Comparison of ENCODE assay signal across 8 cellular contexts in the genomic region with DNA sequence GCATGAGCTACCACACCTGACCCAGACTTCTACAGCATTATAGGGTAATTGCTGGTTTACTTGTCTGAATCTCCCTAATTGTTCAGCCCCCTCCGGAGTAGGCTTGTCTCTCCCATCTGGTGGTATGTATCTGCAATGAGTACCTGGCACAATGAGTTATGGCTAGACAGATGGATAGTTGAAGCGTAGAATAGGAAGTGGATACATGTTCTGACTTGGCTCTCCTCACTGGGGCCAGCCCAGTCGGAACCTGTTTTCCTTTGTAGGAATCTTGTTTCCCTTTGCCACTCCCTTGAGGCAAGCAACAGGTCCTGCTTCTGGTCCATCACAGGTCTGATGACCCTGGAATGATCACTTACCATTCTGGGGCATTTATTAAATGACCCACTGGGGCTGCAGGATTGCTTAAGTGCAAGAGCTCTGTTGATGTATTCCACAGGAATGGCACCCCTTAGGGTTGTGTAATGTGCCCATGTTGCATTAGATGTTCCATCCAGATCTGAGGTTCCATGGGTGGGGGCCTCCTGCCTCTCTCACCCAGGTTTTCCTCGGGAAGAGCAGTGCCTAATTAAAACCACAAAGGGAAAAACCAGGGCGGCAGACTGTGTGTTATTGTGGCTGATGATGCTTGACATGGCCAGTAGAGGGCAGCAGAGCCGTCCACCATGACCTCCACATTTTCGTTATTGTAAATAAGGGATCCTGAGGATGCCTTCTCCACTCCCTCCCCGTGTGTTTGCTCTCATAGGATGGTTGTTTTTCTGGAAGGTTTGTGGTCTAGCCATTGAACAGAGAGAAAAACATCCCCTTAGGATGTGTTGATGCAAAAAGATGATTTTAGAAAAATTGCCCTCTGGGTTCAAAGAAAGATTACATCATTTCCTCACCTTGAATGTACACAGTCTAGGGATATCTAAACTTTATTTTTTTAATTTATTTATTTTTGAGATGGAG. TPM values are rescaled to one million over a fixed set of nuclear protein-coding genes. Genes with fewer than 3 reads are reported as not detected.
DNase-seq lines count a peak whose midpoint lies in the region; TF ChIP-seq lines count a peak whose summit lies in the region.

No MANE protein-coding gene starts in this region.

- H2BK5ac ChIP-seq in mesenchymal stem cell (ENCODE audit: low read depth, low read length, poor library complexity, severe bottlenecking) = no peak overlapping the region

- H2AK5ac ChIP-seq in mesenchymal stem cell (ENCODE audit: low read length, severe bottlenecking) = no peak overlapping the region

- DNase-seq in ELR (ENCODE audit: low read depth) (peak; percentile 60), HFF-Myc (ENCODE audit: extremely low read depth, low read depth) (peak; percentile 50), NCI-H69 (lab: John Stamatoyannopoulos, UW) (peak; percentile 91), endodermal cell (peak; percentile 87), mesenchymal stem cell (peak; percentile 65), mesenteric fat pad (ENCODE audit: low spot score) (no peak)
- peak; percentile 14 to 32 for DNase-seq in activated CD8-positive, alpha-beta memory T cell treated with anti-CD3 and anti-CD28 coated beads for 4 hours (ENCODE audit: low read depth in 2 of 2)
- DNase-seq in stimulated activated CD8-positive, alpha-beta memory T cell treated with anti-CD3 and anti-CD28 coated beads, Interleukin-7, amount 100 ng/mL, for 1 hour (ENCODE audit: low read depth in 2 of 2) = peak; percentile 27 to 31

- H3K4me2 ChIP-seq in mesenchymal stem cell (ENCODE audit: low read length, poor library complexity, severe bottlenecking) = no peak overlapping the region

- H3K27ac Mint-ChIP-seq in endodermal cell = no peak overlapping the region

- no peak overlapping the region for H2BK12ac ChIP-seq in mesenchymal stem cell (ENCODE audit: low read length in 2 of 2)

- H3K4me1 ChIP-seq in endodermal cell (ENCODE audit: control insufficient read depth, insufficient read depth, low read length) = no peaks in the 10 kb centered on the region
- H3K4me1 ChIP-seq in mesenchymal stem cell (ENCODE audit: control insufficient read depth, insufficient read depth, low read depth, low read length) = no peaks in the 10 kb centered on the region

- WGBS in endodermal cell (ENCODE audit: insufficient coverage in 1 of 2, insufficient read length in 1 of 2), 2 experiments = 44 to 67% methylated on average over 3 to 8 of the region's 8 CpGs
- WGBS in mesenchymal stem cell = 49% methylated on average over 6 of the region's 8 CpGs

- peaks cover 4% of the 10 kb centered on the region for H3K79me1 ChIP-seq in mesenchymal stem cell (replicated peaks; ENCODE audit: low read length, poor library complexity, severe bottlenecking)

- H3K4me1 Mint-ChIP-seq in endodermal cell = peaks cover 5% of the 10 kb centered on the region

- no peak overlapping the region for H3K18ac ChIP-seq in mesenchymal stem cell (ENCODE audit: low read depth in 1 of 2, low read length in 2 of 2)

- no peak overlapping the region for H3K14ac ChIP-seq in mesenchymal stem cell (ENCODE audit: low read length in 2 of 2)

- H3K4me3 ChIP-seq in HFF-Myc (replicated peaks; ENCODE audit: low read depth, low read length) (no peak overlapping the region), endodermal cell (ENCODE audit: low read length) (no peak overlapping the region), mesenchymal stem cell (ENCODE audit: insufficient read depth in 1 of 2, low read depth in 1 of 2, low read length in 2 of 2) (no peak overlapping the region)

- H2AFZ ChIP-seq in mesenchymal stem cell (ENCODE audit: low read depth, low read length) = peak overlapping the region; percentile 47

- no peaks in the 10 kb centered on the region for H3K36me3 Mint-ChIP-seq in endodermal cell (ENCODE audit: low read depth)

- TF ChIP-seq CTCF in HFF-Myc (IDR thresholded peaks at IDR 0.05; ENCODE audit: low read depth, low read length, missing control alignments) (peak; percentile 88), endodermal cell (conservative IDR thresholded peaks at IDR 0.05) (peak; percentile 93)

- H3K27me3 Mint-ChIP-seq in endodermal cell (ENCODE audit: insufficient read depth) = no peaks in the 10 kb centered on the region

- H3K9ac ChIP-seq in endodermal cell (ENCODE audit: extremely low read depth, low read length, poor library complexity, severe bottlenecking) (no peak overlapping the region), mesenchymal stem cell (ENCODE audit: low read length) (no peak overlapping the region)

- no peak overlapping the region for H3K23ac ChIP-seq in mesenchymal stem cell (ENCODE audit: low read length in 2 of 2)

- H3K4ac ChIP-seq in mesenchymal stem cell (ENCODE audit: low read depth in 1 of 2, low read length in 2 of 2) = no peak overlapping the region

- H2BK15ac ChIP-seq in mesenchymal stem cell (ENCODE audit: low read depth, poor library complexity, severe bottlenecking) = no peak overlapping the region

- H3K27ac ChIP-seq in endodermal cell (ENCODE audit: low read depth, low read length) (no peak overlapping the region), mesenchymal stem cell (ENCODE audit: low read length, poor library complexity, severe bottlenecking) (no peak overlapping the region)

- H4K91ac ChIP-seq in mesenchymal stem cell (ENCODE audit: low read length) = no peak overlapping the region

- no peak overlapping the region for H2BK120ac ChIP-seq in mesenchymal stem cell (ENCODE audit: low read depth, low read length)

- H3K4me3 Mint-ChIP-seq in endodermal cell = no peak overlapping the region

- H3K36me3 ChIP-seq in endodermal cell (ENCODE audit: control insufficient read depth, insufficient read depth, low read length) (no peaks in the 10 kb centered on the region), mesenchymal stem cell (ENCODE audit: control insufficient read depth in 1 of 2, insufficient read depth in 2 of 2, low read depth in 1 of 2, low read length in 2 of 2) (no peaks in the 10 kb centered on the region)

- no peaks in the 10 kb centered on the region for H3K9me3 Mint-ChIP-seq in endodermal cell

- H3K27me3 ChIP-seq in endodermal cell (ENCODE audit: control insufficient read depth, insufficient read depth, low read length, poor library complexity, severe bottlenecking) = no peaks in the 10 kb centered on the region
- H3K27me3 ChIP-seq in mesenchymal stem cell (ENCODE audit: control insufficient read depth in 1 of 2, insufficient read depth in 1 of 2, low read length in 2 of 2) = peaks cover 0 to 2% of the 10 kb centered on the region in 2 experiments

- H3K9me3 ChIP-seq in endodermal cell (ENCODE audit: control insufficient read depth, low read length) (no peaks in the 10 kb centered on the region), mesenchymal stem cell (ENCODE audit: control insufficient read depth, low read length) (no peaks in the 10 kb centered on the region)

- no peak overlapping the region for H4K8ac ChIP-seq in mesenchymal stem cell (ENCODE audit: low read length)

RNA-seq across cellular contexts. Expression of a gene that starts 58.0 kb away (rescaled TPM):
- 10 to 100 TPM in 1 of 2 donors, 1 to 10 TPM in 1; 5.8 to 11.6 TPM for total RNA-seq in endodermal cell
- polyA plus RNA-seq in endodermal cell (2013, experiment 1 of 2) = 6.5 TPM
- 5.8 TPM for polyA plus RNA-seq in endodermal cell (2013, experiment 2 of 2)
- polyA plus RNA-seq in mesenchymal stem cell (2013, experiment 1 of 2) = 0.39 TPM
- 0.59 TPM for polyA plus RNA-seq in mesenchymal stem cell (2013, experiment 2 of 2)
- total RNA-seq in mesenteric fat pad = 5.6 TPM
